Comparison of ENCODE assay signal across 21 cellular contexts in the genomic region with DNA sequence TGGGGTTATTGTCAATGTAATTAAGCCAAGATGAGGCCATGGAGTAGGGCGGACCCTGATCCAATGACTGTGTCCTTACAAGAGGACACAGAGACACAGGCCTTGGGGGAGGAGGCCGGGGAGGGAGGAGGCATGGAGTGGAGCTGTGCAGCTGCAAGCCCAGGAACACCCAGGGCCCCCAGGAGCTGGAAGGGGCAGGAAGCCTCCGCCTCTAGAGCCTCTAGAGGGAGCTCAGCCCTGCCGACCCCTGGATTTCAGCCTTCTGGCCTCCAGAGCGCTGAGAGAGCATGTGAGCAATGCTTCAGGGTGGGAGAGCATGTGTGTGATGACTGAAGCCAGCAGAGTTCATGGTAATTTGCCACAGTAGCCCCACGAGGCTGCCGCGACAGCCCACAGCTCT.
DNase-seq lines count a peak whose midpoint lies in the region; ATAC-seq and TF ChIP-seq lines count a peak whose summit lies in the region.
"Had no signal": no experiment of that assay in that cellular context is flagged by ENCODE, and none has a peak within 500 bp of the region (broad histone marks: within the 10 kb centered on the region; RNA-seq: fewer than 3 reads in every experiment).

No MANE protein-coding gene starts in this region.

- TF ChIP-seq POLR2A in body of pancreas (IDR thresholded peaks at IDR 0.05) (no peak), thyroid gland (IDR thresholded peaks at IDR 0.05) (no peak)

- H3K36me3 ChIP-seq in body of pancreas (replicated peaks in 1 of 2; ENCODE audit: insufficient read depth in 1 of 2, low read depth in 2 of 2) = no peaks in the 10 kb centered on the region
- H3K36me3 ChIP-seq in thyroid gland = no peaks in the 10 kb centered on the region
- H3K36me3 ChIP-seq: adrenal gland had no signal

- H3K36me3 Mint-ChIP-seq in activated CD4-positive, alpha-beta T cell treated with anti-CD3 and anti-CD28 coated beads, Interleukin-2, amount 10 ng/mL, durations not matched to agents 24 days and 14 days (ENCODE audit: low read depth) = no peaks in the 10 kb centered on the region

- no peaks in the 10 kb centered on the region for H3K9me3 ChIP-seq in body of pancreas
- no peaks in the 10 kb centered on the region for H3K9me3 ChIP-seq in right cardiac atrium (ENCODE audit: control insufficient read depth, low read length)
- H3K9me3 ChIP-seq in thyroid gland = no peaks in the 10 kb centered on the region
- H3K9me3 ChIP-seq: adrenal gland had no signal

- no peaks in the 10 kb centered on the region for H3K27me3 Mint-ChIP-seq in activated CD4-positive, alpha-beta T cell treated with anti-CD3 and anti-CD28 coated beads, Interleukin-2, amount 10 ng/mL, durations not matched to agents 24 days and 14 days
- H3K27me3 Mint-ChIP-seq: B cell had no signal

- H3K4me3 ChIP-seq in body of pancreas = no peak overlapping the region
- H3K4me3 ChIP-seq in right cardiac atrium (ENCODE audit: low read length) = no peak overlapping the region
- H3K4me3 ChIP-seq in thyroid gland (replicated peaks in 1 of 3) = no peak overlapping the region
- H3K4me3 ChIP-seq: adrenal gland had no signal

- H3K4me1 Mint-ChIP-seq in activated CD4-positive, alpha-beta T cell treated with anti-CD3 and anti-CD28 coated beads, Interleukin-2, amount 10 ng/mL, durations not matched to agents 24 days and 14 days = no peaks in the 10 kb centered on the region
- H3K4me1 Mint-ChIP-seq: B cell had no signal

- H3K4me1 ChIP-seq in body of pancreas (no peaks in the 10 kb centered on the region), right cardiac atrium (ENCODE audit: control insufficient read depth, insufficient read depth, low read length) (no peaks in the 10 kb centered on the region), thyroid gland (peaks cover 3 to 4% of the 10 kb centered on the region in 2 donors)
- H3K4me1 ChIP-seq: adrenal gland had no signal

- H3K27me3 ChIP-seq in body of pancreas (no peaks in the 10 kb centered on the region), right cardiac atrium (ENCODE audit: control insufficient read depth, insufficient read depth) (no peaks in the 10 kb centered on the region), thyroid gland (no peaks in the 10 kb centered on the region)
- H3K27me3 ChIP-seq: adrenal gland had no signal

- DNase-seq in activated CD4-positive, alpha-beta T cell treated with anti-CD3 and anti-CD28 coated beads, Interleukin-2, amount 10 ng/mL, durations not matched to agents 24 days and 14 days = no peak
- DNase-seq in activated CD4-positive, alpha-beta T cell treated with anti-CD3 and anti-CD28 coated beads, Interleukin-2, amount 50 U/mL, for 48 hours = no peak
- DNase-seq in body of pancreas = peak in 2 of 4 donors; percentile 19 to 20
- peak; percentile 51 to 73 (median 68) for DNase-seq in right cardiac atrium
- DNase-seq in thyroid gland = peak; percentile 16 to 21
- DNase-seq in NCI-H748 (lab: John Stamatoyannopoulos, UW; ENCODE audit: unreplicated experiment) = no peak
- DNase-seq in EL = no peak
- DNase-seq: 8988T; activated CD4-positive, alpha-beta T cell treated with anti-CD3 and anti-CD28 coated beads, Interleukin-2, amount 50 U/mL, for 1 hour; activated gamma-delta T cell treated with Interleukin-2 at 50 U/mL for 16 hours; Calu3; KG1; MV-4-11; naive thymus-derived CD8-positive, alpha-beta T cell; NCI-H2029 treated with DMSO at 0.1 percent for 48 hours; SHP77; stimulated activated CD4-positive, alpha-beta T cell treated with anti-CD3 and anti-CD28 coated beads, Interleukin-4, amount 100 ng/mL, for 24 hours had no signal

- WGBS in body of pancreas, 2 donors = 58 to 75% methylated on average over 2 to 8 of the region's 8 CpGs
- 53% methylated on average over 8 of the region's 8 CpGs for whole genome bisulfite sequencing in right cardiac atrium
- WGBS in thyroid gland, 2 donors = 65 to 79% methylated on average over 5 to 7 of the region's 8 CpGs

- H3K9me3 Mint-ChIP-seq in activated CD4-positive, alpha-beta T cell treated with anti-CD3 and anti-CD28 coated beads, Interleukin-2, amount 10 ng/mL, durations not matched to agents 24 days and 14 days = no peaks in the 10 kb centered on the region
- H3K9me3 Mint-ChIP-seq: central memory CD8-positive, alpha-beta T cell; naive thymus-derived CD8-positive, alpha-beta T cell had no signal

- TF ChIP-seq CTCF in body of pancreas (IDR thresholded peaks at IDR 0.05) (no peak), thyroid gland (IDR thresholded peaks at IDR 0.05) (no peak)

- ATAC-seq in body of pancreas = peak; percentile 55
- ATAC-seq in right cardiac atrium = peak; percentile 22 to 59
- no peak for ATAC-seq in GM21528 (IDR thresholded peaks at IDR 0.05; ENCODE audit: low FRiP score, unreplicated experiment)
- ATAC-seq: naive thymus-derived CD8-positive, alpha-beta T cell had no signal

- intact Hi-C loops in activated CD4-positive, alpha-beta T cell treated with anti-CD3 and anti-CD28 coated beads, Interleukin-2, amount 10 ng/mL, durations not matched to agents 24 days and 14 days (cut with micrococcal nuclease) = no loop called here
- intact Hi-C loops in body of pancreas (cut with DNase I) = no loop called here
- intact Hi-C loops in right cardiac atrium (cut with DNase I) = no loop called here
- intact Hi-C loops in thyroid gland (cut with DNase I) = no loop called here

- H3K27ac Mint-ChIP-seq in activated CD4-positive, alpha-beta T cell treated with anti-CD3 and anti-CD28 coated beads, Interleukin-2, amount 10 ng/mL, durations not matched to agents 24 days and 14 days = peak overlapping the region; percentile 25
- H3K27ac Mint-ChIP-seq: B cell; naive thymus-derived CD8-positive, alpha-beta T cell had no signal

- H3K27ac ChIP-seq in body of pancreas (no peak overlapping the region), right cardiac atrium (ENCODE audit: low read length) (no peak overlapping the region), thyroid gland (no peak overlapping the region)

- no peak overlapping the region for H3K4me3 Mint-ChIP-seq in activated CD4-positive, alpha-beta T cell treated with anti-CD3 and anti-CD28 coated beads, Interleukin-2, amount 10 ng/mL, durations not matched to agents 24 days and 14 days
- H3K4me3 Mint-ChIP-seq: B cell; central memory CD8-positive, alpha-beta T cell; naive thymus-derived CD8-positive, alpha-beta T cell had no signal

Comparison
In these comparisons a context has a peak if more than half of its experiments do, and no peak if none do; other contexts are left out.
1. DNase-seq: peak in right cardiac atrium (3 of 3) and thyroid gland (2 of 2); none in activated CD4-positive, alpha-beta T cell treated with anti-CD3 and anti-CD28 coated beads, Interleukin-2, amount 10 ng/mL, durations not matched to agents 24 days and 14 days (single experiment), activated CD4-positive, alpha-beta T cell treated with anti-CD3 and anti-CD28 coated beads, Interleukin-2, amount 50 U/mL, for 48 hours (0 of 2), NCI-H748 (single experiment) and EL (single experiment).